Comparison of ENCODE assay signal across 26 cellular contexts in genomic region chr1:118661769-118662320, GRCh38.
A peak's percentile ranks its signal among the peaks of the same experiment; 100 is the strongest.
DNase-seq lines count a peak whose midpoint lies in the region; ATAC-seq and TF ChIP-seq lines count a peak whose summit lies in the region.
"Had no signal": no experiment of that assay in that cellular context is flagged by ENCODE, and none has a peak within 500 bp of the region (broad histone marks: within the 10 kb centered on the region; RNA-seq: fewer than 3 reads in every experiment).

No MANE protein-coding gene starts in this region.

- no peak overlapping the region for H3K27ac ChIP-seq in heart right ventricle
- H3K27ac ChIP-seq: A549, BLaER1, Peyer's patch had no signal

- peak; percentile 0 for DNase-seq in AG10803 (ENCODE audit: low read depth)
- peak; percentile 14 for DNase-seq in HS-27A (ENCODE audit: low read depth)
- DNase-seq in iris pigment epithelial cell (ENCODE audit: low read depth): peak; percentile 6
- DNase-seq in heart right ventricle: no peak
- no peak for DNase-seq in activated CD8-positive, alpha-beta memory T cell treated with anti-CD3 and anti-CD28 coated beads, Interleukin-2, amount 50 U/mL, for 4 hours
- DNase-seq: Caco-2; CD4-positive, alpha-beta memory T cell; DMS153; GF-D8; H9; KBM-7; NCI-H1092; NCI-H1436; NCI-H2029; NCI-H2227 treated with DMSO at 0.1 percent for 48 hours; NCI-H510A; NCI-H748 treated with DMSO at 0.1 percent for 48 hours; Peyer's patch; Right ventricle myocardium superior; T-helper 2 cell had no signal

- peaks cover 0 to 9% (median 0%) of the 10 kb centered on the region in 11 donors for H3K9me3 ChIP-seq in heart right ventricle
- H3K9me3 ChIP-seq: A549, BLaER1, Caco-2, Peyer's patch had no signal

- WGBS in heart right ventricle, 2 donors: 67 to 81% methylated on average over 2 of the region's 2 CpGs

- TF ChIP-seq CTCF in AG10803 (conservative IDR thresholded peaks at IDR 0.05; ENCODE audit: low read length): no peak
- TF ChIP-seq CTCF in heart right ventricle (IDR thresholded peaks at IDR 0.05): no peak

- H3K27me3 ChIP-seq in heart right ventricle: no peaks in the 10 kb centered on the region
- H3K27me3 ChIP-seq: BLaER1, Peyer's patch had no signal

- H3K36me3 ChIP-seq in heart right ventricle: no peaks in the 10 kb centered on the region
- H3K36me3 ChIP-seq: BLaER1, Peyer's patch had no signal

- H3K4me1 ChIP-seq in heart right ventricle: no peaks in the 10 kb centered on the region
- H3K4me1 ChIP-seq: A549, BLaER1, Caco-2, Peyer's patch had no signal

- H3K4me3 ChIP-seq in AG10803 (ENCODE audit: low read length) (no peak overlapping the region), heart right ventricle (no peak overlapping the region)
- H3K4me3 ChIP-seq: A549, BLaER1, Peyer's patch had no signal

- intact Hi-C loops in heart right ventricle (cut with DNase I): no loop called here

- ATAC-seq in SK-N-SH treated with all-trans-retinoic acid at 6 μM for 48 hours (peak; percentile 24; the same call in 2 of the 3 replicates), heart right ventricle (no peak), GM21528 (IDR thresholded peaks at IDR 0.05; ENCODE audit: low FRiP score, unreplicated experiment) (no peak), HG03039 (IDR thresholded peaks at IDR 0.05; ENCODE audit: unreplicated experiment) (no peak)
- ATAC-seq: A549, HepG2 had no signal

TF ChIP-seq in SK-N-SH treated with all-trans-retinoic acid at 6 μM for 48 hours, 23 proteins besides CTCF, POLR2A, EP300 and RAD21:
- TF ChIP-seq SNAI2 (CRISPR knock-in tag; IDR thresholded peaks at IDR 0.05) (no peak), ISL1 (CRISPR knock-in tag; IDR thresholded peaks at IDR 0.05) (peak; percentile 83)

Comparison
In these comparisons a context has a peak if more than half of its experiments do, and no peak if none do; other contexts are left out.
1. DNase-seq: peak in AG10803 (single experiment), HS-27A (single experiment) and iris pigment epithelial cell (single experiment); none in heart right ventricle (0 of 2) and activated CD8-positive, alpha-beta memory T cell treated with anti-CD3 and anti-CD28 coated beads, Interleukin-2, amount 50 U/mL, for 4 hours (single experiment).